ENCODE assay signal across 25 cellular contexts in the genomic region with DNA sequence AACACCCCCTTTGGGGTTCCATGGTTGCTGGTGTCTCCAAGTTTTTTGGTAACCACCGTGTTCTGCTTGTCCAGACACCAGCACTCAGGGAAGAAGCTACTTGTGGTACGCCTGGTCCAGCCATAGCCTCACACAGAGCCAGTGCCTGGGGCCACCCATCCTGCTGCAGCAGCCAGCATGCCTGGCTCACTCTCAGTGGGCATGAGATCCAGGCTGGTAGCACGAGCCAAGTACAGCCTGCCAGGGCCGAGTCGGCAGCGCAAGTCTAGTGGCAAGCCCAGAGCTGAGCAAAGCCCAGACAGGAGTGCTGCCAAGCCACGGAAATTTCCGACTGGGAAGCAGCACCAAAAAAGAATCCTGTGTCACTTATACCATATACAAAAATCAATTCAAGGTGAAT. TPM values are rescaled to one million over a fixed set of nuclear protein-coding genes. Genes with fewer than 3 reads are reported as not detected.
DNase-seq lines count a peak whose midpoint lies in the region; ATAC-seq and TF ChIP-seq lines count a peak whose summit lies in the region.
"Had no signal": no experiment of that assay in that cellular context is flagged by ENCODE, and none has a peak within 500 bp of the region (broad histone marks: within the 10 kb centered on the region; RNA-seq: fewer than 3 reads in every experiment).

No MANE protein-coding gene starts in this region.

- H3K27me3 ChIP-seq in heart right ventricle, result no peaks in the 10 kb centered on the region
- H3K27me3 ChIP-seq in CD8-positive, alpha-beta T cell (ENCODE audit: insufficient read depth, low read length), result no peaks in the 10 kb centered on the region
- H3K27me3 ChIP-seq: body of pancreas, pancreas, SJSA1 had no signal

- H3K27me3 Mint-ChIP-seq in activated naive CD4-positive, alpha-beta T cell treated with anti-CD3 and anti-CD28 coated beads, Interleukin-2, amount 10 ng/mL, durations not matched to agents 7 days and 5 days, result no peaks in the 10 kb centered on the region
- peaks cover 13% of the 10 kb centered on the region for H3K27me3 Mint-ChIP-seq in CD8-positive, alpha-beta T cell (ENCODE audit: low read depth)
- H3K27me3 Mint-ChIP-seq in activated T-cell treated with anti-CD3 and anti-CD28 coated beads, Interleukin-2, amount 50 U/mL, for 4 hours (ENCODE audit: low read depth), result peaks cover 11% of the 10 kb centered on the region

- no peak overlapping the region for H3K27ac Mint-ChIP-seq in activated naive CD4-positive, alpha-beta T cell treated with anti-CD3 and anti-CD28 coated beads, Interleukin-2, amount 10 ng/mL, durations not matched to agents 7 days and 5 days
- H3K27ac Mint-ChIP-seq in CD8-positive, alpha-beta T cell, result no peak overlapping the region
- H3K27ac Mint-ChIP-seq: activated CD4-positive, alpha-beta memory T cell treated with anti-CD3 and anti-CD28 coated beads for 36 hours; CD4-positive, alpha-beta memory T cell; naive thymus-derived CD4-positive, alpha-beta T cell had no signal

- H3K9me3 Mint-ChIP-seq in activated naive CD4-positive, alpha-beta T cell treated with anti-CD3 and anti-CD28 coated beads, Interleukin-2, amount 10 ng/mL, durations not matched to agents 7 days and 5 days, result no peaks in the 10 kb centered on the region
- H3K9me3 Mint-ChIP-seq in CD8-positive, alpha-beta T cell, result peaks cover 4% of the 10 kb centered on the region
- peaks cover 6% of the 10 kb centered on the region for H3K9me3 Mint-ChIP-seq in activated T-cell treated with anti-CD3 and anti-CD28 coated beads, Interleukin-2, amount 50 U/mL, for 4 hours

- intact Hi-C loops in heart right ventricle (cut with DNase I), result no loop called here
- intact Hi-C loops in CD8-positive, alpha-beta T cell (cut with DNase I, micrococcal nuclease), result no loop called here

- no peaks in the 10 kb centered on the region for H3K9me3 ChIP-seq in heart right ventricle
- no peaks in the 10 kb centered on the region for H3K9me3 ChIP-seq in CD8-positive, alpha-beta T cell (ENCODE audit: low read length)
- H3K9me3 ChIP-seq: body of pancreas, HAP-1, pancreas, SJSA1 had no signal

- DNase-seq in Ammon's horn (ENCODE audit: low spot score) (peak; percentile 84), astrocyte of the hippocampus (ENCODE audit: low read depth, low spot score) (peak; percentile 58), heart right ventricle (peak; percentile 45 to 75), occipital lobe (lab: John Stamatoyannopoulos, UW) (peak; percentile 24), NCI-H2196 (lab: John Stamatoyannopoulos, UW; ENCODE audit: unreplicated experiment) (no peak)
- DNase-seq in activated naive CD4-positive, alpha-beta T cell treated with anti-CD3 and anti-CD28 coated beads, Interleukin-2, amount 10 ng/mL, durations not matched to agents 7 days and 5 days, result no peak
- DNase-seq in CD8-positive, alpha-beta T cell, result no peak
- DNase-seq in activated T-cell treated with anti-CD3 and anti-CD28 coated beads, Interleukin-2, amount 50 U/mL, for 4 hours, result no peak
- DNase-seq: activated CD4-positive, alpha-beta memory T cell treated with anti-CD3 and anti-CD28 coated beads for 36 hours; activated naive CD4-positive, alpha-beta T cell treated with anti-CD3 and anti-CD28 coated beads, Interleukin-2, amount 50 U/mL, for 16 hours; activated T-cell treated with anti-CD3 and anti-CD28 coated beads, Interleukin-2, amount 50 U/mL, for 1 hour; body of pancreas; CD4-positive, alpha-beta memory T cell; DMS79 treated with DMSO at 0.1 percent for 48 hours; erythroblast; naive thymus-derived CD4-positive, alpha-beta T cell; NCI-H1105 treated with DMSO at 0.1 percent for 48 hours; NCI-H2171 treated with DMSO at 0.1 percent for 48 hours; stimulated activated CD4-positive, alpha-beta T cell treated with anti-CD3 and anti-CD28 coated beads, Interleukin-4, amount 100 ng/mL, for 4 hours; T-helper 2 cell had no signal

- H3K27ac ChIP-seq in heart right ventricle, result no peak overlapping the region
- no peak overlapping the region for H3K27ac ChIP-seq in CD8-positive, alpha-beta T cell (ENCODE audit: low read depth, low read length)
- H3K27ac ChIP-seq: body of pancreas, pancreas, SJSA1, skin epidermis had no signal

- no peaks in the 10 kb centered on the region for H3K36me3 Mint-ChIP-seq in activated naive CD4-positive, alpha-beta T cell treated with anti-CD3 and anti-CD28 coated beads, Interleukin-2, amount 10 ng/mL, durations not matched to agents 7 days and 5 days
- H3K36me3 Mint-ChIP-seq in CD8-positive, alpha-beta T cell, result no peaks in the 10 kb centered on the region
- no peaks in the 10 kb centered on the region for H3K36me3 Mint-ChIP-seq in activated T-cell treated with anti-CD3 and anti-CD28 coated beads, Interleukin-2, amount 50 U/mL, for 4 hours (ENCODE audit: insufficient read depth)
- H3K36me3 Mint-ChIP-seq: activated CD4-positive, alpha-beta memory T cell treated with anti-CD3 and anti-CD28 coated beads for 36 hours; CD4-positive, alpha-beta memory T cell had no signal

- no peaks in the 10 kb centered on the region for H3K4me1 Mint-ChIP-seq in activated naive CD4-positive, alpha-beta T cell treated with anti-CD3 and anti-CD28 coated beads, Interleukin-2, amount 10 ng/mL, durations not matched to agents 7 days and 5 days
- no peaks in the 10 kb centered on the region for H3K4me1 Mint-ChIP-seq in CD8-positive, alpha-beta T cell (ENCODE audit: low read depth)
- no peaks in the 10 kb centered on the region for H3K4me1 Mint-ChIP-seq in activated T-cell treated with anti-CD3 and anti-CD28 coated beads, Interleukin-2, amount 50 U/mL, for 4 hours (ENCODE audit: low read depth)
- H3K4me1 Mint-ChIP-seq: CD4-positive, alpha-beta memory T cell; naive thymus-derived CD4-positive, alpha-beta T cell had no signal

- no peak overlapping the region for H3K4me3 ChIP-seq in heart right ventricle
- no peak overlapping the region for H3K4me3 ChIP-seq in CD8-positive, alpha-beta T cell (ENCODE audit: low read depth, low read length)
- H3K4me3 ChIP-seq: body of pancreas, HAP-1, lung, pancreas, SJSA1, skin epidermis had no signal

- CTCF ChIA-PET in activated naive CD4-positive, alpha-beta T cell treated with anti-CD3 and anti-CD28 coated beads, Interleukin-2, amount 10 ng/mL, durations not matched to agents 7 days and 5 days (lab: Charles Lee), result no interaction called here
- CTCF ChIA-PET in CD8-positive, alpha-beta T cell (lab: Charles Lee), result no interaction called here

- no peaks in the 10 kb centered on the region for H3K36me3 ChIP-seq in heart right ventricle
- no peaks in the 10 kb centered on the region for H3K36me3 ChIP-seq in CD8-positive, alpha-beta T cell (ENCODE audit: insufficient read depth, low read length)
- H3K36me3 ChIP-seq: HAP-1, pancreas, SJSA1 had no signal

- TF ChIP-seq CTCF in heart right ventricle (IDR thresholded peaks at IDR 0.05), result no peak
- no peak for TF ChIP-seq CTCF in CD8-positive, alpha-beta T cell (IDR thresholded peaks at IDR 0.05)

- no peak overlapping the region for H3K4me3 Mint-ChIP-seq in activated naive CD4-positive, alpha-beta T cell treated with anti-CD3 and anti-CD28 coated beads, Interleukin-2, amount 10 ng/mL, durations not matched to agents 7 days and 5 days
- H3K4me3 Mint-ChIP-seq in CD8-positive, alpha-beta T cell, result no peak overlapping the region
- no peak overlapping the region for H3K4me3 Mint-ChIP-seq in activated T-cell treated with anti-CD3 and anti-CD28 coated beads, Interleukin-2, amount 50 U/mL, for 4 hours
- H3K4me3 Mint-ChIP-seq: activated CD4-positive, alpha-beta memory T cell treated with anti-CD3 and anti-CD28 coated beads for 36 hours; CD4-positive, alpha-beta memory T cell had no signal

- peak; percentile 67 to 99 (median 93) for ATAC-seq in heart right ventricle
- ATAC-seq in CD8-positive, alpha-beta T cell, result no peak
- no peak for ATAC-seq in activated T-cell treated with anti-CD3 and anti-CD28 coated beads, Interleukin-2, amount 50 U/mL, for 4 hours
- ATAC-seq: body of pancreas; naive thymus-derived CD4-positive, alpha-beta T cell had no signal

- no peaks in the 10 kb centered on the region for H3K4me1 ChIP-seq in heart right ventricle
- H3K4me1 ChIP-seq in CD8-positive, alpha-beta T cell (ENCODE audit: insufficient read depth, low read length), result no peaks in the 10 kb centered on the region
- H3K4me1 ChIP-seq: body of pancreas, pancreas had no signal

- 63 to 77% methylated on average over 8 of the region's 8 CpGs for WGBS in heart right ventricle, 2 donors

- POLR2A ChIA-PET in CD8-positive, alpha-beta T cell (lab: Charles Lee), result no interaction called here

RNA-seq across cellular contexts. Expression of a gene that starts 36.3 kb away (rescaled TPM):
- total RNA-seq in heart right ventricle (10 to 100 TPM; 34.5 to 47.4 (median 41.6) TPM), occipital lobe (75.0 TPM)
- polyA plus RNA-seq in heart right ventricle, result 1 to 10 TPM; 5.9 to 8.6 TPM
- total RNA-seq in CD8-positive, alpha-beta T cell, result 10 to 100 TPM; 13.5 to 17.9 TPM
- 1 to 10 TPM; 5.9 to 6.6 (median 6.5) TPM for total RNA-seq in activated T-cell treated with anti-CD3 and anti-CD28 coated beads, Interleukin-2, amount 50 U/mL, for 4 hours

Comparison
In these comparisons a context has a peak if more than half of its experiments do, and no peak if none do; other contexts are left out.
1. DNase-seq: peak in Ammon's horn (single experiment), astrocyte of the hippocampus (single experiment), heart right ventricle (2 of 2) and occipital lobe (single experiment); none in activated naive CD4-positive, alpha-beta T cell treated with anti-CD3 and anti-CD28 coated beads, Interleukin-2, amount 10 ng/mL, durations not matched to agents 7 days and 5 days (single experiment), CD8-positive, alpha-beta T cell (0 of 7), activated T-cell treated with anti-CD3 and anti-CD28 coated beads, Interleukin-2, amount 50 U/mL, for 4 hours (single experiment) and NCI-H2196 (single experiment).
2. ATAC-seq: peak in heart right ventricle (8 of 8); none in CD8-positive, alpha-beta T cell (single experiment) and activated T-cell treated with anti-CD3 and anti-CD28 coated beads, Interleukin-2, amount 50 U/mL, for 4 hours (0 of 2).